Comparison of ENCODE assay signal across 8 cellular contexts in genomic region chr11:110431212-110432073, GRCh38. TPM values are rescaled to one million over a fixed set of nuclear protein-coding genes. Genes with fewer than 3 reads are reported as not detected.
DNase-seq lines count a peak whose midpoint lies in the region; ATAC-seq and TF ChIP-seq lines count a peak whose summit lies in the region.

No MANE protein-coding gene starts in this region.

- H3K4me1 ChIP-seq in SJSA1 (replicated peaks) (peaks cover 19% of the 10 kb centered on the region), esophagus squamous epithelium (peaks cover 14 to 67% (median 22%) of the 10 kb centered on the region in 3 donors)

- H3K27ac ChIP-seq in SJSA1: no peak overlapping the region
- peak overlapping the region; percentile 93 to 96 (median 94) for H3K27ac ChIP-seq in esophagus squamous epithelium

- peaks cover 7% of the 10 kb centered on the region for H3K36me3 Mint-ChIP-seq in stimulated activated naive CD8-positive, alpha-beta T cell treated with anti-CD3 and anti-CD28 coated beads, Interleukin-15, Interleukin-2, amounts not matched to agents 100 ng/mL and 50 ng/mL, for 24 hours (ENCODE audit: low read depth)

- peak overlapping the region; percentile 98 for H3K27ac Mint-ChIP-seq in stimulated activated naive CD8-positive, alpha-beta T cell treated with anti-CD3 and anti-CD28 coated beads, Interleukin-15, Interleukin-2, amounts not matched to agents 100 ng/mL and 50 ng/mL, for 24 hours

- H3K9me3 ChIP-seq in SJSA1 (replicated peaks): no peaks in the 10 kb centered on the region
- no peaks in the 10 kb centered on the region for H3K9me3 ChIP-seq in esophagus squamous epithelium

- H3K36me3 ChIP-seq in SJSA1 (peaks cover 6% of the 10 kb centered on the region), esophagus squamous epithelium (no peaks in the 10 kb centered on the region)

- H3K27me3 ChIP-seq in SJSA1 (replicated peaks): no peaks in the 10 kb centered on the region
- no peaks in the 10 kb centered on the region for H3K27me3 ChIP-seq in esophagus squamous epithelium

- ATAC-seq in stimulated activated naive CD8-positive, alpha-beta T cell treated with anti-CD3 and anti-CD28 coated beads, Interleukin-15, Interleukin-2, amounts not matched to agents 100 U/mL and 50 U/mL, for 24 hours: no peak
- ATAC-seq in omental fat pad (ENCODE audit: low FRiP score): no peak
- no peak for ATAC-seq in GM18498 (IDR thresholded peaks at IDR 0.05; ENCODE audit: unreplicated experiment)

- WGBS in esophagus squamous epithelium, 2 donors: 16 to 22% methylated on average over 10 of the region's 10 CpGs

- no peak for DNase-seq in stimulated activated naive CD8-positive, alpha-beta T cell treated with anti-CD3 and anti-CD28 coated beads, Interleukin-15, Interleukin-2, amounts not matched to agents 100 U/mL and 50 U/mL, for 24 hours
- DNase-seq in SJSA1 (ENCODE audit: low read depth in 1 of 2, low spot score in 2 of 2) (peak in 1 of 2 experiments; percentile 7), esophagus squamous epithelium (lab: John Stamatoyannopoulos, UW) (no peak), retina (peak; percentile 47), omental fat pad (ENCODE audit: low spot score) (no peak), NCI-H2081 treated with DMSO at 0.1 percent for 48 hours (lab: John Stamatoyannopoulos, UW) (no peak)

- intact Hi-C loops in esophagus squamous epithelium (cut with DNase I): no loop called here

- H3K4me3 Mint-ChIP-seq in stimulated activated naive CD8-positive, alpha-beta T cell treated with anti-CD3 and anti-CD28 coated beads, Interleukin-15, Interleukin-2, amounts not matched to agents 100 ng/mL and 50 ng/mL, for 24 hours: peak overlapping the region; percentile 99

- TF ChIP-seq CTCF in esophagus squamous epithelium (IDR thresholded peaks at IDR 0.05): no peak
- no peak for TF ChIP-seq CTCF in omental fat pad (IDR thresholded peaks at IDR 0.05)

- H3K4me3 ChIP-seq in SJSA1 (peak overlapping the region; percentile 89), esophagus squamous epithelium (peak overlapping the region; percentile 75 to 90 (median 84))

- no peaks in the 10 kb centered on the region for H3K27me3 Mint-ChIP-seq in stimulated activated naive CD8-positive, alpha-beta T cell treated with anti-CD3 and anti-CD28 coated beads, Interleukin-15, Interleukin-2, amounts not matched to agents 100 ng/mL and 50 ng/mL, for 24 hours

- no peaks in the 10 kb centered on the region for H3K9me3 Mint-ChIP-seq in stimulated activated naive CD8-positive, alpha-beta T cell treated with anti-CD3 and anti-CD28 coated beads, Interleukin-15, Interleukin-2, amounts not matched to agents 100 ng/mL and 50 ng/mL, for 24 hours

- H3K4me1 Mint-ChIP-seq in stimulated activated naive CD8-positive, alpha-beta T cell treated with anti-CD3 and anti-CD28 coated beads, Interleukin-15, Interleukin-2, amounts not matched to agents 100 ng/mL and 50 ng/mL, for 24 hours (ENCODE audit: low read depth): peaks cover 69% of the 10 kb centered on the region

- no peak for TF ChIP-seq POLR2A in esophagus squamous epithelium (IDR thresholded peaks at IDR 0.05)

RNA-seq across cellular contexts. Expression of gene FDX1, which starts 1.7 kb away (rescaled TPM):
- total RNA-seq in SJSA1 (2014; rRNA removed; shearing (Covaris generic)): 15.6 and 16.2 TPM in 2 replicates
- total RNA-seq in esophagus squamous epithelium (10 to 100 TPM; 13.7 to 22.2 (median 17.5) TPM), omental fat pad (10 to 100 TPM; 10.7 to 20.9 (median 11.9) TPM)
